ENCODE assay signal across 17 cellular contexts in genomic region chr17:77318021-77318420, GRCh38.
DNase-seq lines count a peak whose midpoint lies in the region; ATAC-seq and TF ChIP-seq lines count a peak whose summit lies in the region.
"Had no signal": no experiment of that assay in that cellular context is flagged by ENCODE, and none has a peak within 500 bp of the region (broad histone marks: within the 10 kb centered on the region; RNA-seq: fewer than 3 reads in every experiment).

No MANE protein-coding gene starts in this region.

- H3K36me3 ChIP-seq in BLaER1 treated with 17β-estradiol and CSF1 and Interleukin-3, amounts not matched to agents 10 nM and 100 nM = no peaks in the 10 kb centered on the region
- H3K36me3 ChIP-seq in gastroesophageal sphincter (no peaks in the 10 kb centered on the region), prostate gland (no peaks in the 10 kb centered on the region)
- H3K36me3 ChIP-seq: adrenal gland, HAP-1, right atrium auricular region had no signal

- TF ChIP-seq POLR2A in gastroesophageal sphincter (IDR thresholded peaks at IDR 0.05) (no peak), prostate gland (IDR thresholded peaks at IDR 0.05) (no peak)

- ATAC-seq in gastroesophageal sphincter (no peak), GM21447 (IDR thresholded peaks at IDR 0.05; ENCODE audit: unreplicated experiment) (no peak)
- ATAC-seq: activated T-cell treated with anti-CD3 and anti-CD28 coated beads, Interleukin-2, amount 50 U/mL, for 4 hours had no signal

- peaks cover 7% of the 10 kb centered on the region for H3K27me3 Mint-ChIP-seq in IgD-negative memory B cell

- no peak overlapping the region for H3K4me3 ChIP-seq in BLaER1 treated with 17β-estradiol and CSF1 and Interleukin-3, amounts not matched to agents 10 nM and 100 nM
- H3K4me3 ChIP-seq in gastroesophageal sphincter (no peak overlapping the region), prostate gland (no peak overlapping the region)
- H3K4me3 ChIP-seq: HAP-1, lung, right atrium auricular region had no signal

- no peak for TF ChIP-seq EP300 in gastroesophageal sphincter (IDR thresholded peaks at IDR 0.05)

- no peaks in the 10 kb centered on the region for H3K9me3 ChIP-seq in BLaER1 treated with 17β-estradiol and CSF1 and Interleukin-3, amounts not matched to agents 10 nM and 100 nM (replicated peaks in 1 of 11)
- H3K9me3 ChIP-seq in gastroesophageal sphincter = no peaks in the 10 kb centered on the region
- H3K9me3 ChIP-seq in prostate gland = no peaks in the 10 kb centered on the region
- H3K9me3 ChIP-seq: adrenal gland, HAP-1, right atrium auricular region, SK-N-SH had no signal

- peak overlapping the region; percentile 89 to 100 (median 99); a peak in 16 of 22 replicates for H3K4me2 ChIP-seq in BLaER1 treated with 17β-estradiol and CSF1 and Interleukin-3, amounts not matched to agents 10 nM and 100 nM

- 90 to 100% methylated on average over 1 to 5 of the region's 7 CpGs for WGBS in gastroesophageal sphincter (ENCODE audit: low coverage in 1 of 2), 2 donors
- WGBS in prostate gland = 99% methylated on average over 7 of the region's 7 CpGs

- peak overlapping the region in 3 of 11 experiments; percentile 76 to 90 (median 88); a peak in 4 of 22 replicates for H3K27ac ChIP-seq in BLaER1 treated with 17β-estradiol and CSF1 and Interleukin-3, amounts not matched to agents 10 nM and 100 nM
- H3K27ac ChIP-seq in gastroesophageal sphincter = peak overlapping the region in 3 of 4 donors; percentile 92 to 95 (median 93)
- peak overlapping the region; percentile 94 to 96 for H3K27ac ChIP-seq in prostate gland
- no peak overlapping the region for H3K27ac ChIP-seq in substantia nigra (ENCODE audit: low read depth, low read length, poor library complexity, severe bottlenecking)

- TF ChIP-seq CTCF in gastroesophageal sphincter (IDR thresholded peaks at IDR 0.05) (no peak), prostate gland (IDR thresholded peaks at IDR 0.05) (no peak)

- peak overlapping the region; percentile 65 to 98 (median 97) for H3K27ac Mint-ChIP-seq in IgD-negative memory B cell

- H3K27me3 ChIP-seq in BLaER1 treated with 17β-estradiol and CSF1 and Interleukin-3, amounts not matched to agents 10 nM and 100 nM = no peaks in the 10 kb centered on the region
- H3K27me3 ChIP-seq in gastroesophageal sphincter = no peaks in the 10 kb centered on the region
- no peaks in the 10 kb centered on the region for H3K27me3 ChIP-seq in prostate gland (replicated peaks; ENCODE audit: insufficient read depth)
- H3K27me3 ChIP-seq: adrenal gland, right atrium auricular region had no signal

- peaks cover 77 to 96% (median 88%) of the 10 kb centered on the region in 10 experiments for H3K4me1 ChIP-seq in BLaER1 treated with 17β-estradiol and CSF1 and Interleukin-3, amounts not matched to agents 10 nM and 100 nM
- H3K4me1 ChIP-seq in gastroesophageal sphincter = peaks cover 0 to 75% (median 38%) of the 10 kb centered on the region in 3 donors
- peaks cover 27% of the 10 kb centered on the region for H3K4me1 ChIP-seq in prostate gland (replicated peaks)

- peaks cover 37 to 43% (median 40%) of the 10 kb centered on the region in 3 donors for H3K4me1 Mint-ChIP-seq in IgD-negative memory B cell

- no peak overlapping the region for H3K9ac ChIP-seq in BLaER1 treated with 17β-estradiol and CSF1 and Interleukin-3, amounts not matched to agents 10 nM and 100 nM
- H3K9ac ChIP-seq: SK-N-SH had no signal

- H3K36me3 Mint-ChIP-seq in IgD-negative memory B cell = peaks cover 3% of the 10 kb centered on the region

- intact Hi-C loops in prostate gland (cut with DNase I) = no loop called here

- peaks cover 0 to 6% (median 0%) of the 10 kb centered on the region in 11 experiments; a peak in 3 of 22 replicates for H4K20me1 ChIP-seq in BLaER1 treated with 17β-estradiol and CSF1 and Interleukin-3, amounts not matched to agents 10 nM and 100 nM

- H3K9me3 Mint-ChIP-seq in IgD-negative memory B cell = no peaks in the 10 kb centered on the region
- H3K9me3 Mint-ChIP-seq: activated T-cell treated with anti-CD3 and anti-CD28 coated beads, Interleukin-2, amount 50 U/mL, for 4 hours had no signal

- DNase-seq in prostate gland (ENCODE audit: low spot score) (no peak), mucosa of gallbladder (ENCODE audit: low spot score) (no peak), H4 (ENCODE audit: low spot score) (no peak), substantia nigra (lab: John Stamatoyannopoulos, UW) (no peak)
- DNase-seq: activated T-cell treated with anti-CD3 and anti-CD28 coated beads, Interleukin-2, amount 50 U/mL, for 4 hours; foreskin melanocyte; NCI-H1694; stimulated activated CD4-positive, alpha-beta T cell treated with anti-CD3 and anti-CD28 coated beads, Interleukin-2, amount 100 ng/mL, for 24 hours had no signal

- peak overlapping the region in 1 of 4 donors; percentile 82 for H3K4me3 Mint-ChIP-seq in IgD-negative memory B cell
- H3K4me3 Mint-ChIP-seq: activated T-cell treated with anti-CD3 and anti-CD28 coated beads, Interleukin-2, amount 50 U/mL, for 4 hours had no signal
